11 cellular contexts compared by ENCODE assay signal in genomic region chr2:227818569-227819397, GRCh38. TPM values are rescaled to one million over a fixed set of nuclear protein-coding genes. Genes with fewer than 3 reads are reported as not detected.
DNase-seq lines count a peak whose midpoint lies in the region; ATAC-seq and TF ChIP-seq lines count a peak whose summit lies in the region.
"Had no signal": no experiment of that assay in that cellular context is flagged by ENCODE, and none has a peak within 500 bp of the region (broad histone marks: within the 10 kb centered on the region; RNA-seq: fewer than 3 reads in every experiment).

No MANE protein-coding gene starts in this region.

- ATAC-seq in HG02763 (IDR thresholded peaks at IDR 0.05; ENCODE audit: unreplicated experiment) (no peak), GM19397 (IDR thresholded peaks at IDR 0.05; ENCODE audit: unreplicated experiment) (no peak)

- intact Hi-C loops in transverse colon (cut with DNase I; ENCODE audit: low total_unique reads), result no loop called here

- in situ Hi-C loops in transverse colon (cut with MboI; ENCODE audit: low pct_ligation_motif_present in 1 of 4, low pct_unique_long_range_greater_than_20kb in 1 of 4, low sequenced_read_pairs in 3 of 4), result no loop called here

- H3K79me2 ChIP-seq in hepatocyte, result no peaks in the 10 kb centered on the region

- TF ChIP-seq CTCF in WI38 (IDR thresholded peaks at IDR 0.05; ENCODE audit: low read depth, low read length) (no peak), hepatocyte (IDR thresholded peaks at IDR 0.05; ENCODE audit: poor library complexity) (no peak), transverse colon (IDR thresholded peaks at IDR 0.05) (no peak)

- H3K9me3 ChIP-seq in hepatocyte (ENCODE audit: low read depth), result no peaks in the 10 kb centered on the region
- no peaks in the 10 kb centered on the region for H3K9me3 ChIP-seq in transverse colon
- H3K9me3 ChIP-seq: BLaER1 had no signal

- H2AFZ ChIP-seq in hepatocyte, result no peak overlapping the region

- no peaks in the 10 kb centered on the region for H4K20me1 ChIP-seq in hepatocyte (ENCODE audit: insufficient read depth, poor library complexity, severe bottlenecking)
- H4K20me1 ChIP-seq: BLaER1 had no signal

- H3K27ac ChIP-seq in hepatocyte, result peak overlapping the region; percentile 77
- H3K27ac ChIP-seq in transverse colon, result peak overlapping the region; percentile 24 to 34 (median 30)
- H3K27ac ChIP-seq: BLaER1 had no signal

- no peak for TF ChIP-seq EP300 in transverse colon (IDR thresholded peaks at IDR 0.05; ENCODE audit: low read depth)

- H3K36me3 ChIP-seq in hepatocyte (replicated peaks; ENCODE audit: insufficient read depth, low read depth), result no peaks in the 10 kb centered on the region
- no peaks in the 10 kb centered on the region for H3K36me3 ChIP-seq in transverse colon
- H3K36me3 ChIP-seq: BLaER1 had no signal

- H3K9me2 ChIP-seq in hepatocyte (replicated peaks; ENCODE audit: insufficient read depth), result no peaks in the 10 kb centered on the region

- no peak for TF ChIP-seq POLR2A in transverse colon (IDR thresholded peaks at IDR 0.05)

- 63% methylated on average over 10 of the region's 10 CpGs for WGBS in hepatocyte (ENCODE audit: low lambda C conversion rate, missing lambda C conversion rate)
- WGBS in transverse colon (ENCODE audit: low coverage in 1 of 2), 2 donors, result 50 to 68% methylated on average over 8 to 10 of the region's 10 CpGs

- peak; percentile 6 for DNase-seq in activated gamma-delta T cell treated with anti-CD3 and anti-CD28 coated beads, Interleukin-2, amount 50 U/mL, for 16 hours (ENCODE audit: low read depth)
- DNase-seq in activated gamma-delta T cell (lab: John Stamatoyannopoulos, UW), result no peak
- peak; percentile 40 for DNase-seq in hepatocyte (ENCODE audit: low spot score)
- DNase-seq in transverse colon, result peak; percentile 39
- DNase-seq in kidney tubule cell (ENCODE audit: low spot score), result no peak
- DNase-seq: immature natural killer cell, NCI-H1694 treated with DMSO at 0.1 percent for 48 hours had no signal

- H3K4me1 ChIP-seq in hepatocyte (ENCODE audit: insufficient read depth), result peaks cover 4% of the 10 kb centered on the region
- peaks cover 0 to 14% (median 10%) of the 10 kb centered on the region in 4 donors for H3K4me1 ChIP-seq in transverse colon
- H3K4me1 ChIP-seq: BLaER1 had no signal

- no peak overlapping the region for H3K4me2 ChIP-seq in hepatocyte
- H3K4me2 ChIP-seq: BLaER1 had no signal

- H3K4me3 ChIP-seq in WI38 (ENCODE audit: low read depth, low read length), result 0 out of 2 replicates have a peak overlapping the region, but pooled peaks have one; percentile 12
- no peak overlapping the region for H3K4me3 ChIP-seq in hepatocyte
- no peak overlapping the region for H3K4me3 ChIP-seq in transverse colon
- H3K4me3 ChIP-seq: BLaER1 had no signal

- no peaks in the 10 kb centered on the region for H3K27me3 ChIP-seq in hepatocyte
- no peaks in the 10 kb centered on the region for H3K27me3 ChIP-seq in transverse colon
- H3K27me3 ChIP-seq: BLaER1 had no signal

RNA-seq across cellular contexts. Expression of gene CCL20, which starts 5.1 kb away (rescaled TPM):
- total RNA-seq in hepatocyte, result 70.2 and 112 TPM in 2 replicates
- 80.0 and 112 TPM in 2 replicates for polyA plus RNA-seq in hepatocyte
- total RNA-seq in transverse colon, result 10 to 100 TPM in 1 of 4 donors, 1 to 10 TPM in 2, not detected in 1; 4.5 to 70.7 (median 9.3) TPM

RNA-seq across cellular contexts. Expression of gene DAW1, which starts 52.6 kb away (rescaled TPM):
- total RNA-seq in hepatocyte (0.23 and 0.68 TPM in 2 replicates), transverse colon (not detected)
- 0.63 and 0.88 TPM in 2 replicates for polyA plus RNA-seq in hepatocyte
- polyA plus RNA-seq: immature natural killer cell had no signal

Comparison
In these comparisons a context has a peak if more than half of its experiments do, and no peak if none do; other contexts are left out.
1. DNase-seq: peak in activated gamma-delta T cell treated with anti-CD3 and anti-CD28 coated beads, Interleukin-2, amount 50 U/mL, for 16 hours (single experiment), hepatocyte (single experiment) and transverse colon (single experiment); none in activated gamma-delta T cell (single experiment) and kidney tubule cell (single experiment).